ENCODE assay signal across 1 cellular context in the genomic region with DNA sequence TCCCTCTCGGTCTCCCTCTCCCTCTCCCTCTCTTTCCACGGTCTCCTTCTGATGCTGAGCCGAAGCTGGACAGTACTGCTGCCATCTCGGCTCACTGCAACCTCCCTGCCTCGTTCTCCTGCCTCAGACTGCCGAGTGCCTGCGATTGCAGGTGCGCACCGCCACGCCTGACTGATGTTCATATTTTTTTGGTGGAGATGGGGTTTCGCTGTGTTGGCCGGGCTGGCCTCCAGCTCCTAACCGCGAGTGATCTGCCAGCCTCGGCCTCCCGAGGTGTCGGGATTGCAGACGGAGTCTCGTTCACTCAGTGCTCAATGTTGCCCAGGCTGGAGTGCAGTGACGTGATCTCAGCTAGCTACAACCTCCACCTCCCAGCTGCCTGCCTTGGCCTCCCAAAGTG. TPM values are rescaled to one million over a fixed set of nuclear protein-coding genes. Genes with fewer than 3 reads are reported as not detected.
"Had no signal": no experiment of that assay in that cellular context is flagged by ENCODE, and none has a peak within 500 bp of the region (broad histone marks: within the 10 kb centered on the region; RNA-seq: fewer than 3 reads in every experiment).

No MANE protein-coding gene starts in this region.

RNA-seq across cellular contexts. Expression of a gene that starts 48.7 kb away (rescaled TPM):
- total RNA-seq: WTC11 had no signal
